In the genomic region with DNA sequence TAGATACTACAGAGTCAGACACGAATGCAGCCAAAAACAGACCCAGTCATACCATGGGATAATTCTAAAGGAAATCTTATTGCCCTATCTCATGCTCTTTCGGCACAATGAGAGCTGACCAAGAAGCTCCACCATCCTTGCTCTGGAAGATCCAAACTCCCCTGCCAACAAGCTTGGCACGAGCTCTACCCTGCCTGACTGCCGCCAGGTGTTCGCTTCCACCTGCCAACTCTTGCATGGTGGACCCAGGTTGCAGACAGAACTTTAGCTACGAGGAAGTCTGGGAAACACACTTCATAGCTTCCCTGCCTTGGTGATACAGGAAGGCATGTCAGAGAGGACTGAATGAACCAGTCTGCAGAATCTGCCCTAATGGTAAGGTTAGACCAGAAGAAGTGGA, we compare ENCODE assay signal across 29 cellular contexts.
DNase-seq lines count a peak whose midpoint lies in the region; ATAC-seq and TF ChIP-seq lines count a peak whose summit lies in the region.
"Had no signal": no experiment of that assay in that cellular context is flagged by ENCODE, and none has a peak within 500 bp of the region (broad histone marks: within the 10 kb centered on the region; RNA-seq: fewer than 3 reads in every experiment).

No MANE protein-coding gene starts in this region.

- H3K9me1 ChIP-seq in IMR-90 (ENCODE audit: insufficient read depth, low read length), result no peaks in the 10 kb centered on the region

- CTCF ChIA-PET in IMR-90 (lab: Yijun Ruan, JAX), result interaction anchor here (0.8 kb wide), 1 partner anchor 12 kb away, joined by 3 read pairs; no protein-coding TSS in a partner anchor

- H3K9ac ChIP-seq in IMR-90 (ENCODE audit: low read depth, low read length), result no peak overlapping the region
- H3K9ac ChIP-seq: BLaER1; BLaER1 treated with 17β-estradiol and CSF1 and Interleukin-3, amounts not matched to agents 10 nM and 100 nM had no signal

- peak overlapping the region; percentile 50 for H2AK9ac ChIP-seq in IMR-90 (replicated peaks; ENCODE audit: low read depth, low read length, poor library complexity)

- H4K5ac ChIP-seq in IMR-90 (ENCODE audit: low read depth, low read length), result no peak overlapping the region

- H2BK15ac ChIP-seq in IMR-90 (ENCODE audit: low read depth, low read length), result no peak overlapping the region

- intact Hi-C loops in IMR-90 (cut with micrococcal nuclease), result no loop called here

- H3K79me1 ChIP-seq in IMR-90 (ENCODE audit: low read depth in 1 of 2, low read length in 2 of 2), result no peaks in the 10 kb centered on the region

- H3K9me3 ChIP-seq in IMR-90 (ENCODE audit: control insufficient read depth, insufficient read depth, low read length), result peaks cover 3% of the 10 kb centered on the region; the same call in 1 of the 2 replicates
- H3K9me3 ChIP-seq: A549; BE2C; BLaER1; BLaER1 treated with 17β-estradiol and CSF1 and Interleukin-3, amounts not matched to agents 10 nM and 100 nM; Caco-2 had no signal

- no peak overlapping the region for H3K4me2 ChIP-seq in IMR-90 (ENCODE audit: low read depth, low read length)
- H3K4me2 ChIP-seq: A549; BLaER1; BLaER1 treated with 17β-estradiol and CSF1 and Interleukin-3, amounts not matched to agents 10 nM and 100 nM had no signal

- no peak overlapping the region for H4K91ac ChIP-seq in IMR-90 (ENCODE audit: insufficient read depth, low read depth, low read length)

- no CpG with 5 or more reads among the region's 6 CpGs for WGBS in IMR-90 (ENCODE audit: extremely low coverage in 2 of 2, insufficient read length in 1 of 2), 2 experiments

- H3K4ac ChIP-seq in IMR-90 (ENCODE audit: low read depth, low read length), result no peak overlapping the region

- H2BK20ac ChIP-seq in IMR-90 (ENCODE audit: low read depth, low read length), result no peak overlapping the region

- BruUV-seq in IMR-90 (replicated peaks; lab: Mats Ljungman, UMichigan), result no TSS peak

- dilution Hi-C loops in IMR-90 (cut with HindIII; ENCODE audit: low sequenced_read_pairs, unreplicated experiment), result no loop called here

- H2AK5ac ChIP-seq in IMR-90 (ENCODE audit: low read depth, low read length), result no peak overlapping the region

- no peaks in the 10 kb centered on the region for H3K27me3 ChIP-seq in IMR-90 (ENCODE audit: control insufficient read depth, insufficient read depth, low read length)
- H3K27me3 ChIP-seq: BE2C; BLaER1; BLaER1 treated with 17β-estradiol and CSF1 and Interleukin-3, amounts not matched to agents 10 nM and 100 nM had no signal

- in situ Hi-C loops in IMR-90 (cut with MboI; ENCODE audit: low sequenced_read_pairs), result no loop called here

- POLR2A ChIA-PET in IMR-90 (lab: Charles Lee; ENCODE audit: unreplicated experiment), result no interaction called here

- no peaks in the 10 kb centered on the region for H3K36me3 ChIP-seq in IMR-90 (ENCODE audit: control insufficient read depth, insufficient read depth, low read length)
- H3K36me3 ChIP-seq: BE2C; BLaER1; BLaER1 treated with 17β-estradiol and CSF1 and Interleukin-3, amounts not matched to agents 10 nM and 100 nM had no signal

- no peak overlapping the region for H4K8ac ChIP-seq in IMR-90 (ENCODE audit: low read depth in 2 of 2, low read length in 2 of 2)

- H3K27ac ChIP-seq in IMR-90 (ENCODE audit: insufficient read depth, low read length), result no peak overlapping the region
- H3K27ac ChIP-seq: 22Rv1; A549; BLaER1; BLaER1 treated with 17β-estradiol and CSF1 and Interleukin-3, amounts not matched to agents 10 nM and 100 nM; C4-2B had no signal

- TF ChIP-seq RAD21 in IMR-90 (IDR thresholded peaks at IDR 0.05; ENCODE audit: low read length), result no peak

- no peaks in the 10 kb centered on the region for H4K20me1 ChIP-seq in IMR-90 (ENCODE audit: insufficient read depth, low read length)
- H4K20me1 ChIP-seq: BLaER1; BLaER1 treated with 17β-estradiol and CSF1 and Interleukin-3, amounts not matched to agents 10 nM and 100 nM had no signal

- no peak overlapping the region for H2BK120ac ChIP-seq in IMR-90 (ENCODE audit: low read depth, low read length)

- TF ChIP-seq POLR2A in IMR-90 (IDR thresholded peaks at IDR 0.05; ENCODE audit: low read depth, low read length), result no peak

- no peak for TF ChIP-seq CTCF in IMR-90 (conservative IDR thresholded peaks at IDR 0.05; ENCODE audit: low read depth, low read length)

- H3K14ac ChIP-seq in IMR-90 (replicated peaks; ENCODE audit: low read depth, low read length), result no peak overlapping the region

- no peak overlapping the region for H3K56ac ChIP-seq in IMR-90 (ENCODE audit: extremely low read depth, insufficient read depth, low read length)

- no peak overlapping the region for H3K4me3 ChIP-seq in IMR-90 (ENCODE audit: insufficient read depth, low read depth, low read length)
- H3K4me3 ChIP-seq: A549; BLaER1; BLaER1 treated with 17β-estradiol and CSF1 and Interleukin-3, amounts not matched to agents 10 nM and 100 nM had no signal

- DNase-seq in IMR-90 (no peak), left lobe of liver (ENCODE audit: low spot score) (no peak), middle frontal gyrus (ENCODE audit: extremely low spot score, low spot score) (no peak)
- DNase-seq: 8988T; ACHN; AML-193; BE2C; C1 segment of cervical spinal cord; Caco-2; Calu3; CD4-positive, alpha-beta memory T cell; CD4-positive, alpha-beta T cell; CD4-positive, CD25-positive, alpha-beta regulatory T cell; CD8-positive, alpha-beta memory T cell; CD8-positive, alpha-beta T cell; COR-L47; DMS 273 treated with DMSO at 0.1 percent for 48 hours; DMS153; DMS53; DMS79; DMS79 treated with DMSO at 0.1 percent for 48 hours; DND-41; EL had no signal

- no peak overlapping the region for H3K23ac ChIP-seq in IMR-90 (ENCODE audit: low read depth, low read length)

- H3K18ac ChIP-seq in IMR-90 (ENCODE audit: low read depth, low read length), result no peak overlapping the region

- ATAC-seq in IMR-90 (ENCODE audit: low read depth) (no peak), left lobe of liver (peak; percentile 41), GM18867 (IDR thresholded peaks at IDR 0.05; ENCODE audit: unreplicated experiment) (no peak)
- ATAC-seq: A549; CD8-positive, alpha-beta T cell had no signal

- H3K4me1 ChIP-seq in IMR-90 (ENCODE audit: control insufficient read depth, insufficient read depth, low read length), result no peaks in the 10 kb centered on the region
- H3K4me1 ChIP-seq: A549, BE2C, BLaER1, Caco-2 had no signal

- H2AFZ ChIP-seq in IMR-90 (replicated peaks; ENCODE audit: low read length, poor library complexity), result no peak overlapping the region

- H2BK5ac ChIP-seq in IMR-90 (ENCODE audit: low read depth, low read length, poor library complexity, severe bottlenecking), result no peak overlapping the region

TF ChIP-seq in IMR-90, 13 proteins besides CTCF, POLR2A, EP300 and RAD21:
- no peak for TF ChIP-seq USF2 (IDR thresholded peaks at IDR 0.05; ENCODE audit: low read depth, low read length)
- no peak for TF ChIP-seq SMC3 (IDR thresholded peaks at IDR 0.05; ENCODE audit: low read depth, low read length)
- no peak for TF ChIP-seq FOS (IDR thresholded peaks at IDR 0.05; ENCODE audit: low read depth, low read length)
- no peak for TF ChIP-seq MAFK (IDR thresholded peaks at IDR 0.05; ENCODE audit: low read depth, low read length)
- TF ChIP-seq MXI1 (IDR thresholded peaks at IDR 0.05; ENCODE audit: borderline replicate concordance, low read depth, low read length), result no peak
- no peak for TF ChIP-seq CEBPB (IDR thresholded peaks at IDR 0.05; ENCODE audit: low read depth, low read length)
- TF ChIP-seq BHLHE40 (IDR thresholded peaks at IDR 0.05; ENCODE audit: low read depth, low read length), result no peak
- TF ChIP-seq ELK1 (IDR thresholded peaks at IDR 0.05; ENCODE audit: borderline replicate concordance, low read depth, low read length), result no peak
- no peak for TF ChIP-seq NFE2L2 (IDR thresholded peaks at IDR 0.05; ENCODE audit: low read depth, low read length)
- no peak for TF ChIP-seq CHD1 (IDR thresholded peaks at IDR 0.05; ENCODE audit: low read depth, low read length)
